35 cellular contexts compared by ENCODE assay signal in the genomic region with DNA sequence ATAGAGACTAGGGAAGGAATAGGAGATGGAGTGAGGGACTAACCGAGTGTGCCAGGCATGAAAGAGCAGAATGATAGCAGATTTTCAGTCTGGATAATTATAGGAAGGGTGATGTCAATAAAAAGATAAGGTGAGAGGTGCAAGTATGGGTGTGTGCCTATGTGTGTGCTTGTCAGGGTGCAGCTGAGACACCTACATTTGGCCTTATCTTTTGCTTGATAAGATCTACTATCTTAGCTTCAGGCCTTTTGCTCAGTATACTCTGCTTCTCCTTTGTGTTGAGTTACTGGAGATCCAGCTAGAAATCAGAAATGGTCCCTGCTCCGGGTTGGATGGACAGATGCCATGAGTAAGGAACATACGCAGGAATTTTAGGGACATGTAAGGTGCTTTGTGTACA. TPM values are rescaled to one million over a fixed set of nuclear protein-coding genes. Genes with fewer than 3 reads are reported as not detected.
"Had no signal": no experiment of that assay in that cellular context is flagged by ENCODE, and none has a peak within 500 bp of the region (broad histone marks: within the 10 kb centered on the region; RNA-seq: fewer than 3 reads in every experiment).

No MANE protein-coding gene starts in this region.

- FAIRE-seq: bronchial epithelial cell, TTC549 had no signal

- H3K9me3 ChIP-seq: ascending aorta had no signal

- H3K4me1 ChIP-seq: ascending aorta had no signal

- H3K27ac ChIP-seq: ascending aorta, cardiac muscle cell, WERI-Rb-1 had no signal

- H3K36me3 ChIP-seq: ascending aorta, cardiac muscle cell, WERI-Rb-1 had no signal

- ATAC-seq: activated CD4-positive, alpha-beta T cell treated with anti-CD3 and anti-CD28 coated beads for 36 hours; activated CD8-positive, alpha-beta memory T cell treated with anti-CD3 and anti-CD28 coated beads, Interleukin-2, amount 10 ng/mL, durations not matched to agents 7 days and 5 days; activated CD8-positive, alpha-beta T cell treated with anti-CD3 and anti-CD28 coated beads, Interleukin-2, amount 10 ng/mL, durations not matched to agents 7 days and 5 days; activated naive CD8-positive, alpha-beta T cell treated with anti-CD3 and anti-CD28 coated beads, Interleukin-2, amount 50 U/mL, for 24 hours; T-cell; T-helper 17 cell; WTC11 had no signal

- DNase-seq: activated CD4-positive, alpha-beta memory T cell treated with anti-CD3 and anti-CD28 coated beads, Interleukin-2, amount 10 ng/mL, durations not matched to agents 7 days and 5 days; activated CD4-positive, alpha-beta T cell treated with anti-CD3 and anti-CD28 coated beads for 1 hour; activated CD4-positive, alpha-beta T cell treated with anti-CD3 and anti-CD28 coated beads for 36 hours; activated CD4-positive, alpha-beta T cell treated with anti-CD3 and anti-CD28 coated beads for 48 hours; activated CD4-positive, alpha-beta T cell treated with anti-CD3 and anti-CD28 coated beads, Interleukin-2, amount 10 ng/mL, durations not matched to agents 7 days and 5 days; activated CD4-positive, alpha-beta T cell treated with anti-CD3 and anti-CD28 coated beads, Interleukin-2, amount 50 U/mL, for 48 hours; activated CD4-positive, CD25-positive, alpha-beta regulatory T cell; activated CD8-positive, alpha-beta memory T cell treated with anti-CD3 and anti-CD28 coated beads for 24 hours; activated CD8-positive, alpha-beta memory T cell treated with anti-CD3 and anti-CD28 coated beads, Interleukin-2, amount 10 ng/mL, durations not matched to agents 7 days and 5 days; activated CD8-positive, alpha-beta memory T cell treated with anti-CD3 and anti-CD28 coated beads, Interleukin-2, amount 50 U/mL, for 48 hours; activated CD8-positive, alpha-beta T cell treated with anti-CD3 and anti-CD28 coated beads, Interleukin-2, amount 10 ng/mL, durations not matched to agents 7 days and 5 days; activated effector memory CD4-positive, alpha-beta T cell treated with Interleukin-2 at 50 U/mL for 16 hours; activated gamma-delta T cell; activated naive CD4-positive, alpha-beta T cell treated with anti-CD3 and anti-CD28 coated beads, Interleukin-2, amount 10 ng/mL, durations not matched to agents 7 days and 5 days; activated naive CD4-positive, alpha-beta T cell treated with Interleukin-2 at 50 U/mL for 16 hours; activated naive CD8-positive, alpha-beta T cell treated with anti-CD3 and anti-CD28 coated beads, Interleukin-2, amount 10 ng/mL, durations not matched to agents 7 days and 5 days; activated naive CD8-positive, alpha-beta T cell treated with anti-CD3 and anti-CD28 coated beads, Interleukin-2, amount 50 U/mL, for 24 hours; activated T-cell treated with anti-CD3 and anti-CD28 coated beads, Interleukin-2, amount 50 U/mL, for 24 hours; activated T-cell treated with anti-CD3 and anti-CD28 coated beads, Interleukin-2, amount 50 U/mL, for 48 hours; amygdala; anterior cingulate cortex; caudate nucleus; cerebellar nuclear complex; T-cell; T-helper 17 cell; WERI-Rb-1 had no signal

- H3K27me3 ChIP-seq: ascending aorta, cardiac muscle cell had no signal

- H3K4me3 ChIP-seq: ascending aorta, cardiac muscle cell had no signal

RNA-seq across cellular contexts. Expression of a gene that starts 17.4 kb away (rescaled TPM):
- total RNA-seq: activated CD4-positive, alpha-beta memory T cell treated with anti-CD3 and anti-CD28 coated beads, Interleukin-2, amount 10 ng/mL, durations not matched to agents 7 days and 5 days; activated CD4-positive, alpha-beta T cell treated with anti-CD3 and anti-CD28 coated beads for 36 hours; activated CD4-positive, alpha-beta T cell treated with anti-CD3 and anti-CD28 coated beads, Interleukin-2, amount 10 ng/mL, durations not matched to agents 7 days and 5 days; activated CD8-positive, alpha-beta memory T cell treated with anti-CD3 and anti-CD28 coated beads, Interleukin-2, amount 10 ng/mL, durations not matched to agents 7 days and 5 days; activated CD8-positive, alpha-beta T cell treated with anti-CD3 and anti-CD28 coated beads, Interleukin-2, amount 10 ng/mL, durations not matched to agents 7 days and 5 days; activated naive CD8-positive, alpha-beta T cell treated with anti-CD3 and anti-CD28 coated beads, Interleukin-2, amount 10 ng/mL, durations not matched to agents 7 days and 5 days; activated T-helper 2 cell treated with anti-CD3 and anti-CD28 coated beads, Interferon-gamma antibody, Interleukin-2, Interleukin-4, amounts not matched to agents 10 μg/mL and 5 μg/mL and 100 μg/mL, durations not matched to agents 14 hours and 24 hours and 36 hours; ascending aorta; cardiac muscle cell; chondrocyte; T-cell; T-helper 1 cell treated with Interleukin-12 subunit alpha and Interleukin-12 subunit beta and Interleukin-4 antibody, amounts not matched to agents 30 ng/mL and 1 ng/mL, for 36 hours; T-helper 17 cell; T-helper 2 cell treated with Interferon-gamma antibody and Interleukin-4, amounts not matched to agents 100 ng/mL and 5 ng/mL, for 36 hours; WTC11 had no signal
- polyA plus RNA-seq: cardiac muscle cell had no signal
